ENCODE assay signal across 1 cellular context in the genomic region with DNA sequence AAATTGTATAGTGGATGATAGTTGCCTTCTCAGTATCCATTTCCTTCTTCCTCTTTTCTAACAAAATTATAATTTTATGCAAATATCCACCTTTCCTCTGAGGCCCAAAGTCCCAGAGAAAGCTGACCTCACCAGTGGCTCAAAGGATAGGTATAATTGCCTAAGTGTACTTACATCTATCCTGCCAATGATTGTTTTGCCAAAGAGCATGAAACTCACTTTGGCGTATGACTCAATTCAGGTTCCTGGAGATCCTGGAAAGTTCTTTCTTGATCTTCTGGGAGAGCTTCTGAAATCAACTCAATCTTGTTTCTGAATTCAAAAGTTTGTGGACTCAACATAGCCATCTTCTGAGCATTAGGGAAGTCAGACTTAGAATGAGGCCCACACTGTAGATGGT.
TF ChIP-seq lines count a peak whose summit lies in the region.

No MANE protein-coding gene starts in this region.

TF ChIP-seq in HCT116, 20 proteins besides CTCF, POLR2A, EP300 and RAD21 (continued from another document):
- TF ChIP-seq, protein P1, sequence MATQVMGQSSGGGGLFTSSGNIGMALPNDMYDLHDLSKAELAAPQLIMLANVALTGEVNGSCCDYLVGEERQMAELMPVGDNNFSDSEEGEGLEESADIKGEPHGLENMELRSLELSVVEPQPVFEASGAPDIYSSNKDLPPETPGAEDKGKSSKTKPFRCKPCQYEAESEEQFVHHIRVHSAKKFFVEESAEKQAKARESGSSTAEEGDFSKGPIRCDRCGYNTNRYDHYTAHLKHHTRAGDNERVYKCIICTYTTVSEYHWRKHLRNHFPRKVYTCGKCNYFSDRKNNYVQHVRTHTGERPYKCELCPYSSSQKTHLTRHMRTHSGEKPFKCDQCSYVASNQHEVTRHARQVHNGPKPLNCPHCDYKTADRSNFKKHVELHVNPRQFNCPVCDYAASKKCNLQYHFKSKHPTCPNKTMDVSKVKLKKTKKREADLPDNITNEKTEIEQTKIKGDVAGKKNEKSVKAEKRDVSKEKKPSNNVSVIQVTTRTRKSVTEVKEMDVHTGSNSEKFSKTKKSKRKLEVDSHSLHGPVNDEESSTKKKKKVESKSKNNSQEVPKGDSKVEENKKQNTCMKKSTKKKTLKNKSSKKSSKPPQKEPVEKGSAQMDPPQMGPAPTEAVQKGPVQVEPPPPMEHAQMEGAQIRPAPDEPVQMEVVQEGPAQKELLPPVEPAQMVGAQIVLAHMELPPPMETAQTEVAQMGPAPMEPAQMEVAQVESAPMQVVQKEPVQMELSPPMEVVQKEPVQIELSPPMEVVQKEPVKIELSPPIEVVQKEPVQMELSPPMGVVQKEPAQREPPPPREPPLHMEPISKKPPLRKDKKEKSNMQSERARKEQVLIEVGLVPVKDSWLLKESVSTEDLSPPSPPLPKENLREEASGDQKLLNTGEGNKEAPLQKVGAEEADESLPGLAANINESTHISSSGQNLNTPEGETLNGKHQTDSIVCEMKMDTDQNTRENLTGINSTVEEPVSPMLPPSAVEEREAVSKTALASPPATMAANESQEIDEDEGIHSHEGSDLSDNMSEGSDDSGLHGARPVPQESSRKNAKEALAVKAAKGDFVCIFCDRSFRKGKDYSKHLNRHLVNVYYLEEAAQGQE (IDR thresholded peaks at IDR 0.05; ENCODE audit: low read depth): no peak
- TF ChIP-seq, protein P2, sequence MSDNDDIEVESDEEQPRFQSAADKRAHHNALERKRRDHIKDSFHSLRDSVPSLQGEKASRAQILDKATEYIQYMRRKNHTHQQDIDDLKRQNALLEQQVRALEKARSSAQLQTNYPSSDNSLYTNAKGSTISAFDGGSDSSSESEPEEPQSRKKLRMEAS (IDR thresholded peaks at IDR 0.05): no peak
- TF ChIP-seq SIN3A (IDR thresholded peaks at IDR 0.05; ENCODE audit: low read depth) (no peak), EZH2 (IDR thresholded peaks at IDR 0.05) (no peak), TCF7L2 (IDR thresholded peaks at IDR 0.05; ENCODE audit: borderline replicate concordance, extremely low read depth, insufficient read depth, insufficient read length) (no peak), EZH2phosphoT487 (IDR thresholded peaks at IDR 0.05; ENCODE audit: borderline replicate concordance) (no peak), EGR1 (IDR thresholded peaks at IDR 0.05; ENCODE audit: low read depth) (no peak), CBX3 (IDR thresholded peaks at IDR 0.05; ENCODE audit: low read depth) (no peak), FOSL1 (IDR thresholded peaks at IDR 0.05; ENCODE audit: low read depth) (no peak), POLR2AphosphoS5 (IDR thresholded peaks at IDR 0.05; ENCODE audit: low read depth, low read length) (no peak)
